In the genomic region with DNA sequence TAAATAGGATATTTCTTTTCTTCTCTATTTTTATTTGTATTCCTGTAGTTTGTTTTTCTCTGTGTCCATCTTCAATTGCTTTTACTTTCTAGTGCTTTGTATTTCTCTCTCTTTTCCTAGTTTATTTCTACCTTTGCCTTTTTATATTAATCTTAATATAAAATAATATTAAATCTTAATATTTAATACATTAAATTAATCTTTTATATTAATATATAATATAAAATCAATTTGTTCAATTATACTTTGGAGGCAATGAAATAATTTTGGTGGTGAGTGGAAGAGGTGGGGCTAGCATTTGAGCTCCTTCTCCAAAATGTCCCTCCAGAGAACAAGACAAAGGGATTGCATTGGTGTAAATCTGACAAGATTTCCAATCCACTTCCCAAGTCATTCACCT, we compare ENCODE assay signal across 19 cellular contexts. TPM values are rescaled to one million over a fixed set of nuclear protein-coding genes. Genes with fewer than 3 reads are reported as not detected.
A peak's percentile ranks its signal among the peaks of the same experiment; 100 is the strongest.
DNase-seq lines count a peak whose midpoint lies in the region; ATAC-seq, FAIRE-seq and TF ChIP-seq lines count a peak whose summit lies in the region.
"Had no signal": no experiment of that assay in that cellular context is flagged by ENCODE, and none has a peak within 500 bp of the region (broad histone marks: within the 10 kb centered on the region; RNA-seq: fewer than 3 reads in every experiment).

No MANE protein-coding gene starts in this region.

- POLR2A ChIA-PET in WTC11 (lab: Charles Lee) = no interaction called here
- POLR2A ChIA-PET in activated CD8-positive, alpha-beta T cell treated with anti-CD3 and anti-CD28 coated beads, Interleukin-2, amount 10 ng/mL, durations not matched to agents 7 days and 5 days (lab: Charles Lee) = no interaction called here

- no peak for DNase-seq in WTC11 (ENCODE audit: low spot score)
- no peak for DNase-seq in islet precursor cell
- DNase-seq in RPMI8226 = no peak
- DNase-seq in activated CD8-positive, alpha-beta T cell treated with anti-CD3 and anti-CD28 coated beads, Interleukin-2, amount 10 ng/mL, durations not matched to agents 7 days and 5 days = no peak
- DNase-seq: 8988T; AML-193; Caco-2; Calu3; CD4-positive, alpha-beta T cell; CD8-positive, alpha-beta T cell; DMS79 treated with DMSO at 0.1 percent for 48 hours; GDM1 had no signal

- H3K36me3 Mint-ChIP-seq in WTC11 = no peaks in the 10 kb centered on the region
- H3K36me3 Mint-ChIP-seq in activated CD8-positive, alpha-beta T cell treated with anti-CD3 and anti-CD28 coated beads, Interleukin-2, amount 10 ng/mL, durations not matched to agents 7 days and 5 days (ENCODE audit: low read depth) = no peaks in the 10 kb centered on the region
- H3K36me3 Mint-ChIP-seq: CD8-positive, alpha-beta T cell had no signal

- no peak for ATAC-seq in WTC11
- ATAC-seq in activated CD8-positive, alpha-beta T cell treated with anti-CD3 and anti-CD28 coated beads, Interleukin-2, amount 10 ng/mL, durations not matched to agents 7 days and 5 days = no peak
- ATAC-seq: CD8-positive, alpha-beta T cell; GM12878 had no signal

- CTCF ChIA-PET in WTC11 (lab: Charles Lee) = no interaction called here
- CTCF ChIA-PET in activated CD8-positive, alpha-beta T cell treated with anti-CD3 and anti-CD28 coated beads, Interleukin-2, amount 10 ng/mL, durations not matched to agents 7 days and 5 days (lab: Charles Lee) = no interaction called here

- H3K4me3 Mint-ChIP-seq in WTC11 = no peak overlapping the region
- no peak overlapping the region for H3K4me3 Mint-ChIP-seq in activated CD8-positive, alpha-beta T cell treated with anti-CD3 and anti-CD28 coated beads, Interleukin-2, amount 10 ng/mL, durations not matched to agents 7 days and 5 days
- H3K4me3 Mint-ChIP-seq: B cell; CD4-positive, alpha-beta T cell; CD8-positive, alpha-beta T cell had no signal

- H3K27me3 Mint-ChIP-seq in WTC11 (ENCODE audit: low read depth) = no peaks in the 10 kb centered on the region
- peaks cover 26% of the 10 kb centered on the region for H3K27me3 Mint-ChIP-seq in activated CD8-positive, alpha-beta T cell treated with anti-CD3 and anti-CD28 coated beads, Interleukin-2, amount 10 ng/mL, durations not matched to agents 7 days and 5 days (ENCODE audit: low read depth)

- H3K4me1 Mint-ChIP-seq in WTC11 = peaks cover 5% of the 10 kb centered on the region
- H3K4me1 Mint-ChIP-seq in activated CD8-positive, alpha-beta T cell treated with anti-CD3 and anti-CD28 coated beads, Interleukin-2, amount 10 ng/mL, durations not matched to agents 7 days and 5 days (ENCODE audit: low read depth) = peaks cover 14% of the 10 kb centered on the region

- no peak overlapping the region for H3K27ac Mint-ChIP-seq in WTC11
- H3K27ac Mint-ChIP-seq in activated CD8-positive, alpha-beta T cell treated with anti-CD3 and anti-CD28 coated beads, Interleukin-2, amount 10 ng/mL, durations not matched to agents 7 days and 5 days = no peak overlapping the region
- H3K27ac Mint-ChIP-seq: B cell; CD4-positive, alpha-beta T cell; CD8-positive, alpha-beta T cell had no signal

- TF ChIP-seq CTCF in WTC11 (IDR thresholded peaks at IDR 0.05) = no peak

- no peaks in the 10 kb centered on the region for H3K9me3 Mint-ChIP-seq in WTC11
- no peaks in the 10 kb centered on the region for H3K9me3 Mint-ChIP-seq in activated CD8-positive, alpha-beta T cell treated with anti-CD3 and anti-CD28 coated beads, Interleukin-2, amount 10 ng/mL, durations not matched to agents 7 days and 5 days (ENCODE audit: insufficient read depth)
- H3K9me3 Mint-ChIP-seq: CD4-positive, alpha-beta T cell; CD8-positive, alpha-beta T cell had no signal

- FAIRE-seq in G401.6 (lab: Jason Lieb, UNC) = peak; percentile 47
- FAIRE-seq: A204.1, D721Med, GM12878, GM12892, GM18507 had no signal

TF ChIP-seq in WTC11, 78 proteins besides CTCF, POLR2A, EP300 and RAD21:
- TF ChIP-seq HMGA2 (CRISPR knock-in tag; IDR thresholded peaks at IDR 0.05) = peak; percentile 95
- no peak for TF ChIP-seq ZNF396 (CRISPR knock-in tag; IDR thresholded peaks at IDR 0.05; ENCODE audit: borderline replicate concordance)
- no peak for TF ChIP-seq CREM (CRISPR knock-in tag; IDR thresholded peaks at IDR 0.05)

RNA-seq across cellular contexts. Expression of a gene that starts 6.3 kb away (rescaled TPM):
- total RNA-seq in WTC11 (2021) = 0.21 to 0.33 TPM in 2 of 3 replicates, not detected in the other
- not detected for total RNA-seq in activated CD8-positive, alpha-beta T cell treated with anti-CD3 and anti-CD28 coated beads, Interleukin-2, amount 10 ng/mL, durations not matched to agents 7 days and 5 days
- total RNA-seq: B cell; Calu3; CD4-positive, alpha-beta T cell; CD8-positive, alpha-beta T cell had no signal

RNA-seq across cellular contexts. Expression of a gene that starts 58.6 kb away (rescaled TPM):
- total RNA-seq in WTC11 (2021) = 49.7 to 56.9 TPM (median 54.2 TPM) in 3 replicates
- 10 to 100 TPM; 38.9 to 42.0 TPM for total RNA-seq in activated CD8-positive, alpha-beta T cell treated with anti-CD3 and anti-CD28 coated beads, Interleukin-2, amount 10 ng/mL, durations not matched to agents 7 days and 5 days
